Comparison of ENCODE assay signal across 14 cellular contexts in the genomic region with DNA sequence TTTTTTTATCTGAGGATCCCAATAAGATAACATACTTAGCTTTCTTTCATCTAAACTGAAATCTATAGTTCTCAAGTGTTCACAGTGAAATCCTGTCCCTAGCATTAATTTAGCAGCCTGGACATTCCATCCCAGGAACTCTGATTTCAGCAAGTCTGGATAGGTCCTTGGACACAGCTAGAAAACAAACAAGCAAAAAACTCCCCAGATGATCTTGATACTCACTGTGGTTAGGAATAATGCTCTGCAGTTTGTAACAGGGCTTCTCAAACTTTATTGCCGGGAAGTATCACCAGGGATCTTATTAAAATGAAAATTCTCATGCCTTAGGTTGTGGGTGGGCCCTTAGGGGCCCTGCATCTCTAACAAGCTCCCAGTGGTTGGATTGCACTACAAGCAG.
"Had no signal": no experiment of that assay in that cellular context is flagged by ENCODE, and none has a peak within 500 bp of the region (broad histone marks: within the 10 kb centered on the region; RNA-seq: fewer than 3 reads in every experiment).

No MANE protein-coding gene starts in this region.

- H3K4me3 ChIP-seq: heart right ventricle, mucosa of descending colon, sigmoid colon had no signal

- H3K27ac Mint-ChIP-seq: nephron had no signal

- H3K9ac ChIP-seq: parathyroid adenoma had no signal

- DNase-seq: cerebellar nuclear complex; dermis blood vessel endothelial cell; erythroblast; heart right ventricle; hypothalamus; kidney glomerular epithelial cell; mucosa of descending colon; sigmoid colon; small intestine; stimulated activated CD4-positive, alpha-beta T cell treated with anti-CD3 and anti-CD28 coated beads, Interleukin-12 subunit alpha, Interleukin-12 subunit beta, amount 100 ng/mL, for 4 hours; stimulated activated naive CD4-positive, alpha-beta T cell treated with Interleukin-2 at 50 U/mL for 16 hours; trophoblast cell had no signal

- H3K27me3 ChIP-seq: heart right ventricle, sigmoid colon had no signal

- H3K36me3 ChIP-seq: heart right ventricle, sigmoid colon had no signal

- H3K27ac ChIP-seq: heart right ventricle, parathyroid adenoma, sigmoid colon had no signal

- H3K4me3 Mint-ChIP-seq: nephron had no signal

- ATAC-seq: heart right ventricle, mucosa of descending colon had no signal

- H3K4me1 ChIP-seq: parathyroid adenoma, sigmoid colon had no signal

- H3K4me1 Mint-ChIP-seq: nephron had no signal
